In genomic region chr3:194908972-194909371, GRCh38 we compare ENCODE assay signal across 1 cellular context.
TF ChIP-seq lines count a peak whose summit lies in the region.

No MANE protein-coding gene starts in this region.

TF ChIP-seq in SK-N-SH treated with all-trans-retinoic acid at 6 μM for 48 hours, 23 proteins besides CTCF, POLR2A, EP300 and RAD21 (continued from another document):
- TF ChIP-seq, protein P1, sequence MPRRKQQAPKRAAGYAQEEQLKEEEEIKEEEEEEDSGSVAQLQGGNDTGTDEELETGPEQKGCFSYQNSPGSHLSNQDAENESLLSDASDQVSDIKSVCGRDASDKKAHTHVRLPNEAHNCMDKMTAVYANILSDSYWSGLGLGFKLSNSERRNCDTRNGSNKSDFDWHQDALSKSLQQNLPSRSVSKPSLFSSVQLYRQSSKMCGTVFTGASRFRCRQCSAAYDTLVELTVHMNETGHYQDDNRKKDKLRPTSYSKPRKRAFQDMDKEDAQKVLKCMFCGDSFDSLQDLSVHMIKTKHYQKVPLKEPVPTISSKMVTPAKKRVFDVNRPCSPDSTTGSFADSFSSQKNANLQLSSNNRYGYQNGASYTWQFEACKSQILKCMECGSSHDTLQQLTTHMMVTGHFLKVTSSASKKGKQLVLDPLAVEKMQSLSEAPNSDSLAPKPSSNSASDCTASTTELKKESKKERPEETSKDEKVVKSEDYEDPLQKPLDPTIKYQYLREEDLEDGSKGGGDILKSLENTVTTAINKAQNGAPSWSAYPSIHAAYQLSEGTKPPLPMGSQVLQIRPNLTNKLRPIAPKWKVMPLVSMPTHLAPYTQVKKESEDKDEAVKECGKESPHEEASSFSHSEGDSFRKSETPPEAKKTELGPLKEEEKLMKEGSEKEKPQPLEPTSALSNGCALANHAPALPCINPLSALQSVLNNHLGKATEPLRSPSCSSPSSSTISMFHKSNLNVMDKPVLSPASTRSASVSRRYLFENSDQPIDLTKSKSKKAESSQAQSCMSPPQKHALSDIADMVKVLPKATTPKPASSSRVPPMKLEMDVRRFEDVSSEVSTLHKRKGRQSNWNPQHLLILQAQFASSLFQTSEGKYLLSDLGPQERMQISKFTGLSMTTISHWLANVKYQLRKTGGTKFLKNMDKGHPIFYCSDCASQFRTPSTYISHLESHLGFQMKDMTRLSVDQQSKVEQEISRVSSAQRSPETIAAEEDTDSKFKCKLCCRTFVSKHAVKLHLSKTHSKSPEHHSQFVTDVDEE (CRISPR knock-in tag; IDR thresholded peaks at IDR 0.05): no peak
- TF ChIP-seq ZNF565 (CRISPR knock-in tag; conservative IDR thresholded peaks at IDR 0.05; ENCODE audit: low read depth) (no peak), ZFP3 (CRISPR knock-in tag; IDR thresholded peaks at IDR 0.05) (no peak), ARNTL (CRISPR knock-in tag; IDR thresholded peaks at IDR 0.05; ENCODE audit: borderline replicate concordance, low read depth) (no peak), GLIS3 (CRISPR knock-in tag; IDR thresholded peaks at IDR 0.05) (no peak), ZNF70 (CRISPR knock-in tag; IDR thresholded peaks at IDR 0.05) (no peak)
- TF ChIP-seq, protein P2, sequence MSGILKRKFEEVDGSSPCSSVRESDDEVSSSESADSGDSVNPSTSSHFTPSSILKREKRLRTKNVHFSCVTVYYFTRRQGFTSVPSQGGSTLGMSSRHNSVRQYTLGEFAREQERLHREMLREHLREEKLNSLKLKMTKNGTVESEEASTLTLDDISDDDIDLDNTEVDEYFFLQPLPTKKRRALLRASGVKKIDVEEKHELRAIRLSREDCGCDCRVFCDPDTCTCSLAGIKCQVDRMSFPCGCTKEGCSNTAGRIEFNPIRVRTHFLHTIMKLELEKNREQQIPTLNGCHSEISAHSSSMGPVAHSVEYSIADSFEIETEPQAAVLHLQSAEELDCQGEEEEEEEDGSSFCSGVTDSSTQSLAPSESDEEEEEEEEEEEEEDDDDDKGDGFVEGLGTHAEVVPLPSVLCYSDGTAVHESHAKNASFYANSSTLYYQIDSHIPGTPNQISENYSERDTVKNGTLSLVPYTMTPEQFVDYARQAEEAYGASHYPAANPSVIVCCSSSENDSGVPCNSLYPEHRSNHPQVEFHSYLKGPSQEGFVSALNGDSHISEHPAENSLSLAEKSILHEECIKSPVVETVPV (CRISPR knock-in tag; IDR thresholded peaks at IDR 0.05): no peak
